ENCODE assay signal across 8 cellular contexts in genomic region chr7:151060416-151061234, GRCh38. TPM values are rescaled to one million over a fixed set of nuclear protein-coding genes. Genes with fewer than 3 reads are reported as not detected.
A peak's percentile ranks its signal among the peaks of the same experiment; 100 is the strongest.
DNase-seq lines count a peak whose midpoint lies in the region; ATAC-seq, FAIRE-seq and TF ChIP-seq lines count a peak whose summit lies in the region.

No MANE protein-coding gene starts in this region.

- H2AFZ ChIP-seq in GM12878 (ENCODE audit: control insufficient read depth, low read depth, low read length), result no peak overlapping the region

- peak overlapping the region; percentile 86 for H3K9ac ChIP-seq in GM12878 (ENCODE audit: control insufficient read depth, insufficient read depth, low read length)
- H3K9ac ChIP-seq in stomach smooth muscle (ENCODE audit: low read length in 2 of 2), result peak overlapping the region; percentile 62 to 75

- H3K4me1 ChIP-seq in GM12878 (ENCODE audit: control insufficient read depth, insufficient read depth, low read length) (peaks cover 24% of the 10 kb centered on the region), stomach smooth muscle (ENCODE audit: control insufficient read depth, insufficient read depth, low read length) (peaks cover 55% of the 10 kb centered on the region)

- peaks cover 21% of the 10 kb centered on the region for H3K79me2 ChIP-seq in GM12878 (ENCODE audit: control insufficient read depth, insufficient read depth, low read length)

- FAIRE-seq in GM12878 (lab: Jason Lieb, UNC), result no peak

- CTCF ChIA-PET in GM12878 (lab: Yijun Ruan, JAX), result interaction anchor here (0.6 to 1.8 kb wide), 9 partner anchors 17 to 274 kb away, joined by 3 to 8 read pairs (median 4); no protein-coding TSS in a partner anchor

- RAD21 ChIA-PET in GM12878 (lab: Charles Lee; ENCODE audit: unreplicated experiment), result interaction anchor here (0.6 to 1.4 kb wide), 3 partner anchors 29 to 50 kb away, joined by 3 to 4 read pairs (median 3); no protein-coding TSS in a partner anchor

- POLR2A ChIA-PET in GM12878 (lab: Charles Lee), result interaction anchor here (0.7 kb wide), 1 partner anchor 25 kb away, joined by 3 read pairs; no protein-coding TSS in a partner anchor

- TF ChIP-seq POLR2A in NB4 (IDR thresholded peaks at IDR 0.05; ENCODE audit: extremely low read depth, insufficient read length) (no peak), GM12878 (IDR thresholded peaks at IDR 0.05; ENCODE audit: low read depth, low read length) (no peak)

- TF ChIP-seq CTCF in NB4 (IDR thresholded peaks at IDR 0.05; ENCODE audit: low read depth, low read length) (no peak), GM12878 (IDR thresholded peaks at IDR 0.05 in 2 of 3, conservative IDR thresholded peaks at IDR 0.05 in 1 of 3; ENCODE audit: control insufficient read depth in 2 of 3, extremely low read depth in 1 of 3, insufficient read depth in 1 of 3, low read depth in 3 of 3, low read length in 3 of 3) (peak in 1 of 3 experiments; percentile 6; a peak in 1 of 6 replicates), omental fat pad (IDR thresholded peaks at IDR 0.05) (no peak)

- 18% methylated on average over 20 of the region's 21 CpGs for WGBS in GM12878 (ENCODE audit: insufficient coverage, insufficient replicate concordance, low lambda C conversion rate, missing lambda C conversion rate)

- peak overlapping the region; percentile 52 for H3K27ac ChIP-seq in GM12878 (ENCODE audit: control insufficient read depth, insufficient read depth)
- H3K27ac ChIP-seq in stomach smooth muscle (ENCODE audit: low read length), result peak overlapping the region; percentile 98

- no peaks in the 10 kb centered on the region for H4K20me1 ChIP-seq in GM12878 (ENCODE audit: control insufficient read depth, insufficient read depth)

- ATAC-seq in GM12878, result peak; percentile 3; the same call in 2 of the 3 replicates
- no peak for ATAC-seq in omental fat pad (ENCODE audit: low FRiP score)
- ATAC-seq in HG03196 (IDR thresholded peaks at IDR 0.05; ENCODE audit: unreplicated experiment), result no peak

- in situ Hi-C loops in GM12878 (cut with MboI), result no loop called here

- intact Hi-C loops in GM12878 (cut with micrococcal nuclease; ENCODE audit: unreplicated experiment), result no loop called here

- peak; percentile 5 for DNase-seq in NCI-H345 (lab: John Stamatoyannopoulos, UW)
- DNase-seq in NCI-H345 treated with DMSO at 0.1 percent for 48 hours (lab: John Stamatoyannopoulos, UW; ENCODE audit: unreplicated experiment), result no peak
- DNase-seq in NB4 (ENCODE audit: low read depth), result peak; percentile 71
- DNase-seq in GM12878 (ENCODE audit: low read depth, low spot score), result no peak
- DNase-seq in left kidney (ENCODE audit: low read depth, low spot score), result peak; percentile 63
- no peak for DNase-seq in omental fat pad (ENCODE audit: low spot score)

- TF ChIP-seq EP300 in GM12878 (IDR thresholded peaks at IDR 0.05; ENCODE audit: borderline replicate concordance in 1 of 2, control insufficient read depth in 1 of 2, low read depth in 2 of 2, low read length in 2 of 2), result no peak

- peaks cover 0 to 3% of the 10 kb centered on the region in 2 experiments; a peak in 3 of 4 replicates for H3K36me3 ChIP-seq in GM12878 (ENCODE audit: control insufficient read depth in 2 of 2, insufficient read depth in 2 of 2, low read length in 1 of 2)
- peaks cover 5 to 10% of the 10 kb centered on the region in 2 donors for H3K36me3 ChIP-seq in stomach smooth muscle (ENCODE audit: control insufficient read depth in 2 of 2, insufficient read depth in 2 of 2, low read length in 2 of 2)

- SMC1A ChIA-PET in GM12878 (lab: Charles Lee; ENCODE audit: uncharacterized antibody, unreplicated experiment), result interaction anchor here (0.7 kb wide), 1 partner anchor 24 kb away, joined by 3 read pairs; no protein-coding TSS in a partner anchor

- peak overlapping the region; percentile 96 for H3K4me2 ChIP-seq in GM12878 (ENCODE audit: control insufficient read depth, insufficient read depth)

- H3K4me3 ChIP-seq in NB4 (ENCODE audit: low read depth, low read length) (peak overlapping the region; percentile 69), GM12878 (peak overlapping the region; percentile 99), stomach smooth muscle (ENCODE audit: low read length in 2 of 2) (peak overlapping the region; percentile 86 to 88)

- TF ChIP-seq RAD21 in GM12878 (IDR thresholded peaks at IDR 0.05; ENCODE audit: insufficient read depth, low read depth, low read length), result no peak

- TSS peak; percentile 57 for BruUV-seq in GM12878 (replicated peaks; lab: Mats Ljungman, UMichigan)

- no peaks in the 10 kb centered on the region for H3K9me3 ChIP-seq in GM12878 (replicated peaks; ENCODE audit: control insufficient read depth, insufficient read depth, low read length)
- no peaks in the 10 kb centered on the region for H3K9me3 ChIP-seq in stomach smooth muscle (ENCODE audit: control insufficient read depth in 2 of 2, low read length in 2 of 2)

- no peaks in the 10 kb centered on the region for H3K27me3 ChIP-seq in GM12878 (replicated peaks in 1 of 2; ENCODE audit: control insufficient read depth in 2 of 2, insufficient read depth in 2 of 2, low read length in 1 of 2)
- H3K27me3 ChIP-seq in stomach smooth muscle (ENCODE audit: control insufficient read depth in 1 of 2, insufficient read depth in 2 of 2, low read length in 2 of 2), result no peaks in the 10 kb centered on the region

RNA-seq across cellular contexts. Expression of gene SLC4A2, which starts 1.2 kb away (rescaled TPM):
- total RNA-seq in GM12878 (2013; cell fraction: nucleolus; rRNA removed), result 37.3 and 42.1 TPM in 2 replicates
- total RNA-seq in GM12878 (2014; rRNA removed) (50.7 and 51.0 TPM in 2 replicates), GM12878 (2014; rRNA removed; fragmentation: Illumina TruSeq; extraction: Trizol) (15.6 and 17.4 TPM in 2 replicates), GM12878 (2021) (69.1 and 78.6 TPM in 2 replicates), omental fat pad (100 to 1,000 TPM; 115 to 126 (median 118) TPM)
- polyA plus RNA-seq in GM12878 (2011; ENCODE audit: low read depth), result 14.2 TPM
- polyA plus RNA-seq in GM12878 (2011; rRNA removed) (10.8 and 25.8 TPM in 2 replicates), GM12878 (2014; fragmentation: Illumina TruSeq; extraction: Trizol) (2.9 and 21.9 TPM in 2 replicates), GM12878 (2014; fragmentation: Nextera tagmentation; extraction: Ambion mirVana) (10 to 100 TPM in 1 of 2 experiments, 1 to 10 TPM in 1; 2.7 to 12.1 TPM), GM12878 (2014; rRNA removed) (63.8 and 68.7 TPM in 2 replicates), GM12878 (2016; fragmentation: Nextera tagmentation; extraction: Ambion mirVana) (10 to 100 TPM; 34.4 to 38.9 TPM)
- polyA plus RNA-seq in GM12878 (2011; cell fraction: cytosol; rRNA removed), result 32.2 and 35.6 TPM in 2 replicates
- 168 and 199 TPM in 2 replicates for polyA plus RNA-seq in GM12878 (2011; cell fraction: nucleus; rRNA removed)
- polyA plus RNA-seq in GM12878 (2012), result 46.6 and 51.1 TPM in 2 replicates
- polyA minus RNA-seq in GM12878 (2011; rRNA and poly(A)+ RNA removed), result 10.8 and 27.9 TPM in 2 replicates
- polyA minus RNA-seq in GM12878 (2011; cell fraction: cytosol; rRNA and poly(A)+ RNA removed), result 10.4 and 11.4 TPM in 2 replicates
- 46.8 and 68.3 TPM in 2 replicates for polyA minus RNA-seq in GM12878 (2011; cell fraction: nucleus; rRNA and poly(A)+ RNA removed)

RNA-seq across cellular contexts. Expression of gene CDK5, which starts 2.9 kb away (rescaled TPM):
- total RNA-seq in GM12878 (2013; cell fraction: nucleolus; rRNA removed), result 7.9 and 9.3 TPM in 2 replicates
- total RNA-seq in GM12878 (2014; rRNA removed) (25.9 and 30.3 TPM in 2 replicates), GM12878 (2014; rRNA removed; fragmentation: Illumina TruSeq; extraction: Trizol) (18.2 and 19.4 TPM in 2 replicates), GM12878 (2021) (19.1 and 19.7 TPM in 2 replicates), omental fat pad (10 to 100 TPM in 1 of 4 donors, 1 to 10 TPM in 3; 6.1 to 10.4 (median 7.9) TPM)
- 6.6 TPM for polyA plus RNA-seq in GM12878 (2011; ENCODE audit: low read depth)
- polyA plus RNA-seq in GM12878 (2011; rRNA removed) (20.2 and 24.5 TPM in 2 replicates), GM12878 (2014; fragmentation: Illumina TruSeq; extraction: Trizol) (13.9 and 19.4 TPM in 2 replicates), GM12878 (2014; fragmentation: Nextera tagmentation; extraction: Ambion mirVana) (1 to 10 TPM; 1.5 to 8.1 TPM), GM12878 (2014; rRNA removed) (23.5 and 27.6 TPM in 2 replicates), GM12878 (2016; fragmentation: Nextera tagmentation; extraction: Ambion mirVana) (10 to 100 TPM; 33.1 to 33.4 TPM)
- polyA plus RNA-seq in GM12878 (2011; cell fraction: cytosol; rRNA removed), result 39.7 and 49.3 TPM in 2 replicates
- polyA plus RNA-seq in GM12878 (2011; cell fraction: nucleus; rRNA removed), result 31.1 TPM in 2 replicates
- 11.1 and 12.6 TPM in 2 replicates for polyA plus RNA-seq in GM12878 (2012)
- 24.7 and 28.3 TPM in 2 replicates for polyA minus RNA-seq in GM12878 (2011; rRNA and poly(A)+ RNA removed)
- polyA minus RNA-seq in GM12878 (2011; cell fraction: cytosol; rRNA and poly(A)+ RNA removed), result 7.6 and 12.2 TPM in 2 replicates
- 13.7 and 18.2 TPM in 2 replicates for polyA minus RNA-seq in GM12878 (2011; cell fraction: nucleus; rRNA and poly(A)+ RNA removed)

RNA-seq across cellular contexts. Expression of gene ASIC3, which starts 12.3 kb away (rescaled TPM):
- total RNA-seq in GM12878 (2013; cell fraction: nucleolus; rRNA removed), result 2.0 and 2.2 TPM in 2 replicates
- total RNA-seq in GM12878 (2014; rRNA removed) (0.16 TPM in 1 of 2 replicates, not detected in the other), GM12878 (2014; rRNA removed; fragmentation: Illumina TruSeq; extraction: Trizol) (0.51 TPM in 1 of 2 replicates, not detected in the other), GM12878 (2021) (1.0 and 1.5 TPM in 2 replicates), omental fat pad (1 to 10 TPM; 1.6 to 3.2 (median 2.3) TPM)
- polyA plus RNA-seq in GM12878 (2011; ENCODE audit: low read depth), result 0.13 TPM
- polyA plus RNA-seq in GM12878 (2011; rRNA removed) (0.07 and 0.09 TPM in 2 replicates), GM12878 (2014; fragmentation: Illumina TruSeq; extraction: Trizol) (0.47 TPM in 1 of 2 replicates, not detected in the other), GM12878 (2014; fragmentation: Nextera tagmentation; extraction: Ambion mirVana) (not detected), GM12878 (2014; rRNA removed) (0.55 and 1.4 TPM in 2 replicates), GM12878 (2016; fragmentation: Nextera tagmentation; extraction: Ambion mirVana) (under 1 TPM; 0.24 to 0.40 TPM)
- polyA plus RNA-seq in GM12878 (2011; cell fraction: cytosol; rRNA removed), result 0.09 and 0.15 TPM in 2 replicates
- polyA plus RNA-seq in GM12878 (2011; cell fraction: nucleus; rRNA removed), result 1.3 and 1.9 TPM in 2 replicates
- 1.6 and 1.8 TPM in 2 replicates for polyA plus RNA-seq in GM12878 (2012)
- polyA minus RNA-seq in GM12878 (2011; rRNA and poly(A)+ RNA removed), result not detected in 2 replicates
- polyA minus RNA-seq in GM12878 (2011; cell fraction: cytosol; rRNA and poly(A)+ RNA removed), result not detected in 2 replicates
- polyA minus RNA-seq in GM12878 (2011; cell fraction: nucleus; rRNA and poly(A)+ RNA removed), result 0.24 and 0.48 TPM in 2 replicates

RNA-seq across cellular contexts. Expression of gene FASTK, which starts 20.0 kb away (rescaled TPM):
- total RNA-seq in GM12878 (2013; cell fraction: nucleolus; rRNA removed), result 94.3 and 112 TPM in 2 replicates
- total RNA-seq in GM12878 (2014; rRNA removed) (84.3 and 93.9 TPM in 2 replicates), GM12878 (2014; rRNA removed; fragmentation: Illumina TruSeq; extraction: Trizol) (22.8 and 26.6 TPM in 2 replicates), GM12878 (2021) (79.2 and 82.0 TPM in 2 replicates), omental fat pad (10 to 100 TPM; 44.0 to 67.6 (median 51.6) TPM)
- 16.1 TPM for polyA plus RNA-seq in GM12878 (2011; ENCODE audit: low read depth)
- polyA plus RNA-seq in GM12878 (2011; rRNA removed) (13.0 and 26.9 TPM in 2 replicates), GM12878 (2014; fragmentation: Illumina TruSeq; extraction: Trizol) (8.5 and 23.7 TPM in 2 replicates), GM12878 (2014; fragmentation: Nextera tagmentation; extraction: Ambion mirVana) (1 to 10 TPM in 1 of 2 experiments, under 1 TPM in 1; 0.19 to 4.1 TPM), GM12878 (2014; rRNA removed) (102 and 123 TPM in 2 replicates), GM12878 (2016; fragmentation: Nextera tagmentation; extraction: Ambion mirVana) (10 to 100 TPM; 86.3 to 96.5 TPM)
- 41.0 and 54.1 TPM in 2 replicates for polyA plus RNA-seq in GM12878 (2011; cell fraction: cytosol; rRNA removed)
- 382 and 387 TPM in 2 replicates for polyA plus RNA-seq in GM12878 (2011; cell fraction: nucleus; rRNA removed)
- polyA plus RNA-seq in GM12878 (2012), result 54.4 and 55.2 TPM in 2 replicates
- 18.9 and 39.2 TPM in 2 replicates for polyA minus RNA-seq in GM12878 (2011; rRNA and poly(A)+ RNA removed)
- 13.2 and 13.5 TPM in 2 replicates for polyA minus RNA-seq in GM12878 (2011; cell fraction: cytosol; rRNA and poly(A)+ RNA removed)
- polyA minus RNA-seq in GM12878 (2011; cell fraction: nucleus; rRNA and poly(A)+ RNA removed), result 59.7 and 77.0 TPM in 2 replicates

RNA-seq across cellular contexts. Expression of gene TMUB1, which starts 22.7 kb away (rescaled TPM):
- total RNA-seq in GM12878 (2013; cell fraction: nucleolus; rRNA removed), result 13.2 and 14.1 TPM in 2 replicates
- 48.2 and 51.6 TPM in 2 replicates for total RNA-seq in GM12878 (2014; rRNA removed)
- total RNA-seq in GM12878 (2014; rRNA removed; fragmentation: Illumina TruSeq; extraction: Trizol), result 10.8 and 12.3 TPM in 2 replicates
- total RNA-seq in GM12878 (2021), result 74.7 and 79.5 TPM in 2 replicates
- 10.6 TPM for polyA plus RNA-seq in GM12878 (2011; ENCODE audit: low read depth)
- 4.9 and 17.8 TPM in 2 replicates for polyA plus RNA-seq in GM12878 (2011; rRNA removed)
- polyA plus RNA-seq in GM12878 (2011; cell fraction: cytosol; rRNA removed), result 33.1 and 43.2 TPM in 2 replicates
- 70.0 and 81.9 TPM in 2 replicates for polyA plus RNA-seq in GM12878 (2011; cell fraction: nucleus; rRNA removed)
- 59.9 and 68.3 TPM in 2 replicates for polyA plus RNA-seq in GM12878 (2012)
- polyA plus RNA-seq in GM12878 (2014; fragmentation: Illumina TruSeq; extraction: Trizol), result 1.4 and 11.9 TPM in 2 replicates
- under 1 TPM in 1 of 2 experiments, not detected in 1; 0.27 TPM for polyA plus RNA-seq in GM12878 (2014; fragmentation: Nextera tagmentation; extraction: Ambion mirVana)
- 63.9 and 74.4 TPM in 2 replicates for polyA plus RNA-seq in GM12878 (2014; rRNA removed)
- polyA plus RNA-seq in GM12878 (2016; fragmentation: Nextera tagmentation; extraction: Ambion mirVana), result 10 to 100 TPM; 41.3 to 48.4 TPM
- polyA minus RNA-seq in GM12878 (2011; rRNA and poly(A)+ RNA removed), result 4.5 and 12.9 TPM in 2 replicates
- 16.6 and 17.5 TPM in 2 replicates for polyA minus RNA-seq in GM12878 (2011; cell fraction: cytosol; rRNA and poly(A)+ RNA removed)
- polyA minus RNA-seq in GM12878 (2011; cell fraction: nucleus; rRNA and poly(A)+ RNA removed), result 8.8 and 11.9 TPM in 2 replicates
- total RNA-seq in omental fat pad, result 10 to 100 TPM; 23.5 to 38.5 (median 26.9) TPM

Comparison
In these comparisons a context has a peak if more than half of its experiments do, and no peak if none do; other contexts are left out.
1. DNase-seq: peak in NCI-H345 (single experiment), NB4 (single experiment) and left kidney (single experiment); none in NCI-H345 treated with DMSO at 0.1 percent for 48 hours (single experiment), GM12878 (single experiment) and omental fat pad (single experiment).
2. Peak in every context shown above with its lines, with median percentiles within 50 percentile points of each other: H3K4me3 ChIP-seq.